In the genomic region with DNA sequence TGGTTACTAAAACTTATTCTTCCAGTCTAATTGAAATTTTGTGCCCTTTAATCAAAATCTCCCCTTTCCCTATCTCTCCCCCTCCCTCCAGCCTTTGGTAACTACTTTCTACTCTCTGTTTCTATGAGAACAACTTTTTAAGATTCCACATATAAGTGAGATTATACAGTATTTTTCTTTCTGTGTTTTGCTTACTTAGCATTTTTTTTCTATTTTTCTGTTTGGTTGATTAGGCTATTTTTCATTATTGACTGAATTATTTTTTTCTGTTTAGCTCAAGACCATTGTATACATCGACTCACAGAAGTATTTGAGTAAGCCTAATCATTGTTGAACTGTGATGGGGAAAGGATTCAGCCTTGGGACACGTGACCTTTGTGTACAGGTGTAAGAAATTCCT, we compare ENCODE assay signal across 8 cellular contexts.
"Had no signal": no experiment of that assay in that cellular context is flagged by ENCODE, and none has a peak within 500 bp of the region (broad histone marks: within the 10 kb centered on the region; RNA-seq: fewer than 3 reads in every experiment).

No MANE protein-coding gene starts in this region.

- H3K4me1 Mint-ChIP-seq: GM23338, IgD-negative memory B cell had no signal

- H3K9me3 ChIP-seq: HAP-1 had no signal

- ATAC-seq: GM23338, HCT116 had no signal

- DNase-seq: H7, HFFc6, KG1 had no signal

- H2AFZ ChIP-seq: GM23338 had no signal

- H3K4me3 ChIP-seq: GM23338, HAP-1 had no signal

- H3K27me3 Mint-ChIP-seq: IgD-negative memory B cell had no signal

- H3K27ac Mint-ChIP-seq: GM23338, HFFc6, IgD-negative memory B cell had no signal

- H3K4me1 ChIP-seq: HAP-1 had no signal

- H3K27ac ChIP-seq: HL-60 had no signal

- H3K4me2 ChIP-seq: GM23338 had no signal

- H3K36me3 ChIP-seq: HAP-1 had no signal

- H3K9me3 Mint-ChIP-seq: GM23338, HFFc6, IgD-negative memory B cell had no signal

- H3K4me3 Mint-ChIP-seq: GM23338, HFFc6, IgD-negative memory B cell had no signal
